ENCODE assay signal across 22 cellular contexts in genomic region chr11:66178871-66179270, GRCh38.
"Had no signal": no experiment of that assay in that cellular context is flagged by ENCODE, and none has a peak within 500 bp of the region (broad histone marks: within the 10 kb centered on the region; RNA-seq: fewer than 3 reads in every experiment).

No MANE protein-coding gene starts in this region.

- H3K4me3 ChIP-seq: right lobe of liver, thoracic aorta had no signal

- H3K27ac Mint-ChIP-seq: activated naive CD8-positive, alpha-beta T cell treated with anti-CD3 and anti-CD28 coated beads, Interleukin-2, amount 10 ng/mL, durations not matched to agents 7 days and 5 days; nephron progenitor cell; stimulated activated naive CD8-positive, alpha-beta T cell treated with anti-CD3 and anti-CD28 coated beads, Interleukin-15, Interleukin-2, amounts not matched to agents 100 ng/mL and 50 ng/mL, for 24 hours had no signal

- DNase-seq: activated CD4-positive, alpha-beta T cell treated with anti-CD3 and anti-CD28 coated beads for 4 hours; activated CD4-positive, alpha-beta T cell treated with anti-CD3 and anti-CD28 coated beads, Interleukin-2, amount 50 U/mL, for 4 hours; activated naive CD4-positive, alpha-beta T cell; activated naive CD8-positive, alpha-beta T cell treated with anti-CD3 and anti-CD28 coated beads, Interleukin-2, amount 10 ng/mL, durations not matched to agents 7 days and 5 days; activated T-cell treated with anti-CD3 and anti-CD28 coated beads for 4 hours; amniotic stem cell; brain microvascular endothelial cell; foreskin fibroblast; head of caudate nucleus; hippocampal formation; left cardiac atrium; left ventricle myocardium superior; nephron progenitor cell; right lobe of liver; stimulated activated CD4-positive, alpha-beta T cell treated with anti-CD3 and anti-CD28 coated beads, Interleukin-2, amount 100 ng/mL, for 48 hours; T-helper 1 cell; trophoblast cell had no signal

- ATAC-seq: esophagus mucosa, left cardiac atrium, left ventricle myocardium superior, right lobe of liver had no signal

- H3K4me3 Mint-ChIP-seq: activated naive CD8-positive, alpha-beta T cell treated with anti-CD3 and anti-CD28 coated beads, Interleukin-2, amount 10 ng/mL, durations not matched to agents 7 days and 5 days; nephron progenitor cell; stimulated activated naive CD8-positive, alpha-beta T cell treated with anti-CD3 and anti-CD28 coated beads, Interleukin-15, Interleukin-2, amounts not matched to agents 100 ng/mL and 50 ng/mL, for 24 hours had no signal

- H3K36me3 ChIP-seq: brain microvascular endothelial cell, right lobe of liver, thoracic aorta had no signal

- H3K4me1 ChIP-seq: right lobe of liver had no signal

- H3K27ac ChIP-seq: brain microvascular endothelial cell, neutrophil, right lobe of liver, thoracic aorta, VCaP had no signal

- H3K9me3 ChIP-seq: neutrophil, right lobe of liver, thoracic aorta had no signal

- H3K27me3 Mint-ChIP-seq: activated naive CD8-positive, alpha-beta T cell treated with anti-CD3 and anti-CD28 coated beads, Interleukin-2, amount 10 ng/mL, durations not matched to agents 7 days and 5 days; stimulated activated naive CD8-positive, alpha-beta T cell treated with anti-CD3 and anti-CD28 coated beads, Interleukin-15, Interleukin-2, amounts not matched to agents 100 ng/mL and 50 ng/mL, for 24 hours had no signal

- H3K9me3 Mint-ChIP-seq: activated naive CD8-positive, alpha-beta T cell treated with anti-CD3 and anti-CD28 coated beads, Interleukin-2, amount 10 ng/mL, durations not matched to agents 7 days and 5 days; nephron progenitor cell; stimulated activated naive CD8-positive, alpha-beta T cell treated with anti-CD3 and anti-CD28 coated beads, Interleukin-15, Interleukin-2, amounts not matched to agents 100 ng/mL and 50 ng/mL, for 24 hours had no signal
